29 cellular contexts compared by ENCODE assay signal in genomic region chr11:36976740-36977139, GRCh38.
"Had no signal": no experiment of that assay in that cellular context is flagged by ENCODE, and none has a peak within 500 bp of the region (broad histone marks: within the 10 kb centered on the region; RNA-seq: fewer than 3 reads in every experiment).

No MANE protein-coding gene starts in this region.

- ATAC-seq: left lobe of liver; natural killer cell; pancreas; right lobe of liver; stimulated activated naive B cell treated with anti-CD40 and anti-IgM and Interleukin-4, amounts not matched to agents 10 μg/mL and 1 μg/mL and 100 μg/mL, for 72 hours; stimulated activated naive CD8-positive, alpha-beta T cell treated with anti-CD3 and anti-CD28 coated beads, Interleukin-15, Interleukin-2, amounts not matched to agents 100 U/mL and 50 U/mL, for 24 hours had no signal

- H3K4me3 ChIP-seq: hepatocyte, lung, neural progenitor cell, pancreas, prostate gland, right lobe of liver, skin epidermis, stomach, testis, thyroid gland, transverse colon, upper lobe of left lung, vagina had no signal

- H3K27ac ChIP-seq: hepatocyte, neural progenitor cell, pancreas, prostate gland, right lobe of liver, skin epidermis, stomach, testis, thyroid gland, transverse colon, upper lobe of left lung, vagina had no signal

- H3K4me1 ChIP-seq: neural progenitor cell, pancreas, prostate gland, right lobe of liver, stomach, testis, thyroid gland, transverse colon, upper lobe of left lung, vagina had no signal

- H3K27me3 ChIP-seq: hepatocyte, neural progenitor cell, pancreas, right lobe of liver, stomach, testis, thyroid gland, transverse colon, upper lobe of left lung, vagina had no signal

- DNase-seq: head of caudate nucleus; islet precursor cell; mesendoderm; naive B cell; natural killer cell; nephron progenitor cell; nucleus accumbens; pancreas; posterior cingulate gyrus; retina; right lobe of liver; stimulated activated CD4-positive, alpha-beta T cell treated with anti-CD3 and anti-CD28 coated beads, Interleukin-12 subunit alpha, Interleukin-12 subunit beta, amount 100 ng/mL, for 4 hours; stimulated activated CD4-positive, alpha-beta T cell treated with anti-CD3 and anti-CD28 coated beads, Interleukin-15, amount 100 ng/mL, for 24 hours; stimulated activated CD4-positive, alpha-beta T cell treated with anti-CD3 and anti-CD28 coated beads, Interleukin-2, amount 100 ng/mL, for 24 hours; stimulated activated CD4-positive, alpha-beta T cell treated with anti-CD3 and anti-CD28 coated beads, Interleukin-4, amount 100 ng/mL, for 1 hour; stimulated activated naive B cell treated with anti-CD40 and anti-IgM and Interleukin-4, amounts not matched to agents 10 μg/mL and 1 μg/mL and 100 μg/mL, for 72 hours; stimulated activated naive CD8-positive, alpha-beta T cell treated with anti-CD3 and anti-CD28 coated beads, Interleukin-15, Interleukin-2, amounts not matched to agents 100 U/mL and 50 U/mL, for 24 hours; stomach; testis; thyroid gland; transverse colon; upper lobe of left lung had no signal

- H3K9me3 ChIP-seq: pancreas, prostate gland, right lobe of liver, testis, thyroid gland, transverse colon, upper lobe of left lung, vagina had no signal
